ENCODE assay signal across 1 cellular context in the genomic region with DNA sequence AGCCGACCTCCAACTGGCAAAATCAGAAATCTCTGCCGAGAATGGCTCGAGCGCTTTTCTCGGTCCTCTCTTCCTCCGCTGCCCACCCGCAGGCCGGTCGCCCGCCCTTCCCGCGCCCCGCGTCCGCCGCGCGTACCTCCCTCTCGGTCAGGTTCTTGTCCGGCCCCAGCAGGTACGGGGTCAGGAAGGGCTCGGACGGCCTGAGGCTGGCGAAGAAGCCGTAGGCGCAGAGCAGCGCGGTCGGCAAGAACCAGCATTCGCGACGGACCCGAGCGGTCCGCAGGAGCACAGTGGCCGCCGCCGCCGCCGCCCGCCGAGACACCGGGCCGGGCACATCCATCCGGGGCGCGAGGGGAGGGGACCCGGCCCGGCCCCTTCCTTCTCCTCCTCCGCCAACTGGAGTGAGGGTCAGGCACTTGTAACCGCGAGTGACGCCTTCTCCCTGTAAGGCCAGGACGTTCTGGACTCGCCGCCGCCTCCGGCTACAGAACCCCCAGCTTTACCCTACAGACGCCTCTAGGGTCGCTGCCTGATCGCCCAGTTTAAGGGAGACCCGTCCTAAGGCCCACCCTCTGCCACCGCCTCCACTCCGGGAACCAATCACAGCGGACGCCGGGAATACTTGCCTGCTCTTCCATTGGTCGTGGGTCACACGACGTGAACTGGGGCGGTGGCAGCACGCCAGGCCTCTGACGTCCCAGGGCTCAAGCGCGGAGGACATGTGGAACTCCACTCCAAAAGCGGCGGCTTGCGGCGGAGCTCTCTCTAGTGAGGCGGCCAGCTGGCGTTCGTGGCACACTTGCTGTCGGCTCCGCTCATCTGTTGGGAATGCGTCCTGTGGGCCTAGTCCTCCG.
TF ChIP-seq lines count a peak whose summit lies in the region.

A gene with protein sequence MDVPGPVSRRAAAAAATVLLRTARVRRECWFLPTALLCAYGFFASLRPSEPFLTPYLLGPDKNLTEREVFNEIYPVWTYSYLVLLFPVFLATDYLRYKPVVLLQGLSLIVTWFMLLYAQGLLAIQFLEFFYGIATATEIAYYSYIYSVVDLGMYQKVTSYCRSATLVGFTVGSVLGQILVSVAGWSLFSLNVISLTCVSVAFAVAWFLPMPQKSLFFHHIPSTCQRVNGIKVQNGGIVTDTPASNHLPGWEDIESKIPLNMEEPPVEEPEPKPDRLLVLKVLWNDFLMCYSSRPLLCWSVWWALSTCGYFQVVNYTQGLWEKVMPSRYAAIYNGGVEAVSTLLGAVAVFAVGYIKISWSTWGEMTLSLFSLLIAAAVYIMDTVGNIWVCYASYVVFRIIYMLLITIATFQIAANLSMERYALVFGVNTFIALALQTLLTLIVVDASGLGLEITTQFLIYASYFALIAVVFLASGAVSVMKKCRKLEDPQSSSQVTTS (minus strand): TSS at position 518 of the 854 bp plus-strand sequence. CDS start 178 bp downstream, at position 340.

TF ChIP-seq in HEK293, 187 proteins besides CTCF, POLR2A, EP300 and RAD21 (continued from another document and continues in another):
- no peak for TF ChIP-seq ZNF473 (tag by site-specific recombination; IDR thresholded peaks at IDR 0.05)
- 0 out of 2 replicates have a peak, but pooled peaks have one; percentile 45 for TF ChIP-seq MYNN (tag by site-specific recombination; IDR thresholded peaks at IDR 0.05; ENCODE audit: borderline replicate concordance)
- no peak for TF ChIP-seq PRDM1 (tag by site-specific recombination; IDR thresholded peaks at IDR 0.05)
- TF ChIP-seq, protein P1, sequence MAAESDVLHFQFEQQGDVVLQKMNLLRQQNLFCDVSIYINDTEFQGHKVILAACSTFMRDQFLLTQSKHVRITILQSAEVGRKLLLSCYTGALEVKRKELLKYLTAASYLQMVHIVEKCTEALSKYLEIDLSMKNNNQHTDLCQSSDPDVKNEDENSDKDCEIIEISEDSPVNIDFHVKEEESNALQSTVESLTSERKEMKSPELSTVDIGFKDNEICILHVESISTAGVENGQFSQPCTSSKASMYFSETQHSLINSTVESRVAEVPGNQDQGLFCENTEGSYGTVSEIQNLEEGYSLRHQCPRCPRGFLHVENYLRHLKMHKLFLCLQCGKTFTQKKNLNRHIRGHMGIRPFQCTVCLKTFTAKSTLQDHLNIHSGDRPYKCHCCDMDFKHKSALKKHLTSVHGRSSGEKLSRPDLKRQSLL (tag by site-specific recombination; IDR thresholded peaks at IDR 0.05), result peak; percentile 94
- TF ChIP-seq ZNF341 (tag by site-specific recombination; IDR thresholded peaks at IDR 0.05; ENCODE audit: low read depth), result peak; percentile 89; the same call in 1 of the 2 replicates
- TF ChIP-seq SP7 (tag by site-specific recombination; IDR thresholded peaks at IDR 0.05), result peak; percentile 68
- no peak for TF ChIP-seq KLF1 (tag by site-specific recombination; IDR thresholded peaks at IDR 0.05)
- TF ChIP-seq ZNF843 (tag by site-specific recombination; IDR thresholded peaks at IDR 0.05), result 0 out of 2 replicates have a peak, but pooled peaks have one; percentile 3
- TF ChIP-seq ZNF560 (tag by site-specific recombination; IDR thresholded peaks at IDR 0.05; ENCODE audit: borderline replicate concordance), result no peak
- peak; percentile 12 for TF ChIP-seq ZNF10 (tag by site-specific recombination; IDR thresholded peaks at IDR 0.05)
- TF ChIP-seq ZNF629 (tag by site-specific recombination; IDR thresholded peaks at IDR 0.05), result peak; percentile 95
- peak; percentile 66; the same call in 1 of the 2 replicates for TF ChIP-seq ZXDB (tag by site-specific recombination; IDR thresholded peaks at IDR 0.05)
- peak; percentile 76 for TF ChIP-seq ZFP69B (tag by site-specific recombination; IDR thresholded peaks at IDR 0.05)
- TF ChIP-seq ZNF311 (tag by site-specific recombination; IDR thresholded peaks at IDR 0.05; ENCODE audit: borderline replicate concordance), result no peak
- TF ChIP-seq ZNF155 (tag by site-specific recombination; IDR thresholded peaks at IDR 0.05), result no peak
- TF ChIP-seq HOXC10 (CRISPR knock-in tag; IDR thresholded peaks at IDR 0.05), result no peak
- TF ChIP-seq, protein P2, sequence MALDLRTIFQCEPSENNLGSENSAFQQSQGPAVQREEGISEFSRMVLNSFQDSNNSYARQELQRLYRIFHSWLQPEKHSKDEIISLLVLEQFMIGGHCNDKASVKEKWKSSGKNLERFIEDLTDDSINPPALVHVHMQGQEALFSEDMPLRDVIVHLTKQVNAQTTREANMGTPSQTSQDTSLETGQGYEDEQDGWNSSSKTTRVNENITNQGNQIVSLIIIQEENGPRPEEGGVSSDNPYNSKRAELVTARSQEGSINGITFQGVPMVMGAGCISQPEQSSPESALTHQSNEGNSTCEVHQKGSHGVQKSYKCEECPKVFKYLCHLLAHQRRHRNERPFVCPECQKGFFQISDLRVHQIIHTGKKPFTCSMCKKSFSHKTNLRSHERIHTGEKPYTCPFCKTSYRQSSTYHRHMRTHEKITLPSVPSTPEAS (tag by site-specific recombination; IDR thresholded peaks at IDR 0.05), result no peak
- no peak for TF ChIP-seq ZBTB7A (tag by site-specific recombination; IDR thresholded peaks at IDR 0.05; ENCODE audit: low read depth)
- TF ChIP-seq WT1 (tag by site-specific recombination; IDR thresholded peaks at IDR 0.05), result peak; percentile 32; the same call in 1 of the 2 replicates
- no peak for TF ChIP-seq ZNF366 (tag by site-specific recombination; conservative IDR thresholded peaks at IDR 0.05)
- peak; percentile 95 for TF ChIP-seq SP2 (tag by site-specific recombination; IDR thresholded peaks at IDR 0.05)
- peak; percentile 94 for TF ChIP-seq ZNF596 (tag by site-specific recombination; IDR thresholded peaks at IDR 0.05)
- TF ChIP-seq, protein P3, sequence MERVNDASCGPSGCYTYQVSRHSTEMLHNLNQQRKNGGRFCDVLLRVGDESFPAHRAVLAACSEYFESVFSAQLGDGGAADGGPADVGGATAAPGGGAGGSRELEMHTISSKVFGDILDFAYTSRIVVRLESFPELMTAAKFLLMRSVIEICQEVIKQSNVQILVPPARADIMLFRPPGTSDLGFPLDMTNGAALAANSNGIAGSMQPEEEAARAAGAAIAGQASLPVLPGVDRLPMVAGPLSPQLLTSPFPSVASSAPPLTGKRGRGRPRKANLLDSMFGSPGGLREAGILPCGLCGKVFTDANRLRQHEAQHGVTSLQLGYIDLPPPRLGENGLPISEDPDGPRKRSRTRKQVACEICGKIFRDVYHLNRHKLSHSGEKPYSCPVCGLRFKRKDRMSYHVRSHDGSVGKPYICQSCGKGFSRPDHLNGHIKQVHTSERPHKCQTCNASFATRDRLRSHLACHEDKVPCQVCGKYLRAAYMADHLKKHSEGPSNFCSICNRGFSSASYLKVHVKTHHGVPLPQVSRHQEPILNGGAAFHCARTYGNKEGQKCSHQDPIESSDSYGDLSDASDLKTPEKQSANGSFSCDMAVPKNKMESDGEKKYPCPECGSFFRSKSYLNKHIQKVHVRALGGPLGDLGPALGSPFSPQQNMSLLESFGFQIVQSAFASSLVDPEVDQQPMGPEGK (tag by site-specific recombination; IDR thresholded peaks at IDR 0.05), result peak; percentile 69
- peak; percentile 58 for TF ChIP-seq SP3 (tag by site-specific recombination; IDR thresholded peaks at IDR 0.05)
- TF ChIP-seq ZBTB8A (tag by site-specific recombination; IDR thresholded peaks at IDR 0.05), result peak; percentile 91
- TF ChIP-seq ZNF585B (tag by site-specific recombination; IDR thresholded peaks at IDR 0.05), result no peak
- peak; percentile 79; the same call in 1 of the 2 replicates for TF ChIP-seq ZNF335 (tag by site-specific recombination; conservative IDR thresholded peaks at IDR 0.05)
- TF ChIP-seq ZNF658 (tag by site-specific recombination; IDR thresholded peaks at IDR 0.05), result no peak
- no peak for TF ChIP-seq ZNF777 (tag by site-specific recombination; IDR thresholded peaks at IDR 0.05; ENCODE audit: borderline replicate concordance)
- TF ChIP-seq GLIS2 (tag by site-specific recombination; IDR thresholded peaks at IDR 0.05), result peak; percentile 37; the same call in 1 of the 2 replicates
- TF ChIP-seq YY1 (tag by site-specific recombination; IDR thresholded peaks at IDR 0.05), result peak; percentile 44; the same call in 1 of the 2 replicates
- TF ChIP-seq IKZF3 (tag by site-specific recombination; IDR thresholded peaks at IDR 0.05), result no peak
- TF ChIP-seq EGR2 (tag by site-specific recombination; IDR thresholded peaks at IDR 0.05; ENCODE audit: low read depth), result peak; percentile 69
- TF ChIP-seq HOXD13 (CRISPR knock-in tag; IDR thresholded peaks at IDR 0.05; ENCODE audit: borderline replicate concordance), result no peak
- TF ChIP-seq ZIC2 (tag by site-specific recombination; IDR thresholded peaks at IDR 0.05), result peak; percentile 43
- peak; percentile 93; the same call in 1 of the 2 replicates for TF ChIP-seq ZNF501 (tag by site-specific recombination; IDR thresholded peaks at IDR 0.05)
- TF ChIP-seq ZNF660 (tag by site-specific recombination; IDR thresholded peaks at IDR 0.05), result peak; percentile 64; the same call in 1 of the 2 replicates
- TF ChIP-seq, protein P4, sequence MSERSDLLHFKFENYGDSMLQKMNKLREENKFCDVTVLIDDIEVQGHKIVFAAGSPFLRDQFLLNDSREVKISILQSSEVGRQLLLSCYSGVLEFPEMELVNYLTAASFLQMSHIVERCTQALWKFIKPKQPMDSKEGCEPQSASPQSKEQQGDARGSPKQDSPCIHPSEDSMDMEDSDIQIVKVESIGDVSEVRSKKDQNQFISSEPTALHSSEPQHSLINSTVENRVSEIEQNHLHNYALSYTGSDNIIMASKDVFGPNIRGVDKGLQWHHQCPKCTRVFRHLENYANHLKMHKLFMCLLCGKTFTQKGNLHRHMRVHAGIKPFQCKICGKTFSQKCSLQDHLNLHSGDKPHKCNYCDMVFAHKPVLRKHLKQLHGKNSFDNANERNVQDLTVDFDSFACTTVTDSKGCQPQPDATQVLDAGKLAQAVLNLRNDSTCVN (tag by site-specific recombination; optimal IDR thresholded peaks at IDR 0.05), result peak; percentile 84
- TF ChIP-seq ZNF707 (tag by site-specific recombination; IDR thresholded peaks at IDR 0.05), result no peak
- peak; percentile 36 for TF ChIP-seq ZSCAN30 (tag by site-specific recombination; IDR thresholded peaks at IDR 0.05)
- peak; percentile 85 for TF ChIP-seq ZBTB21 (tag by site-specific recombination; IDR thresholded peaks at IDR 0.05)
- no peak for TF ChIP-seq ZNF24 (tag by site-specific recombination; IDR thresholded peaks at IDR 0.05)
- no peak for TF ChIP-seq BCL11A (tag by site-specific recombination; IDR thresholded peaks at IDR 0.05; ENCODE audit: low read depth)
- TF ChIP-seq ZNF133 (tag by site-specific recombination; IDR thresholded peaks at IDR 0.05), result no peak
- peak; percentile 35; the same call in 1 of the 2 replicates for TF ChIP-seq ZNF394 (tag by site-specific recombination; IDR thresholded peaks at IDR 0.05; ENCODE audit: borderline replicate concordance)
- TF ChIP-seq TRIM28 (IDR thresholded peaks at IDR 0.05; ENCODE audit: borderline replicate concordance, low read length), result peak; percentile 94
- TF ChIP-seq, protein P5, sequence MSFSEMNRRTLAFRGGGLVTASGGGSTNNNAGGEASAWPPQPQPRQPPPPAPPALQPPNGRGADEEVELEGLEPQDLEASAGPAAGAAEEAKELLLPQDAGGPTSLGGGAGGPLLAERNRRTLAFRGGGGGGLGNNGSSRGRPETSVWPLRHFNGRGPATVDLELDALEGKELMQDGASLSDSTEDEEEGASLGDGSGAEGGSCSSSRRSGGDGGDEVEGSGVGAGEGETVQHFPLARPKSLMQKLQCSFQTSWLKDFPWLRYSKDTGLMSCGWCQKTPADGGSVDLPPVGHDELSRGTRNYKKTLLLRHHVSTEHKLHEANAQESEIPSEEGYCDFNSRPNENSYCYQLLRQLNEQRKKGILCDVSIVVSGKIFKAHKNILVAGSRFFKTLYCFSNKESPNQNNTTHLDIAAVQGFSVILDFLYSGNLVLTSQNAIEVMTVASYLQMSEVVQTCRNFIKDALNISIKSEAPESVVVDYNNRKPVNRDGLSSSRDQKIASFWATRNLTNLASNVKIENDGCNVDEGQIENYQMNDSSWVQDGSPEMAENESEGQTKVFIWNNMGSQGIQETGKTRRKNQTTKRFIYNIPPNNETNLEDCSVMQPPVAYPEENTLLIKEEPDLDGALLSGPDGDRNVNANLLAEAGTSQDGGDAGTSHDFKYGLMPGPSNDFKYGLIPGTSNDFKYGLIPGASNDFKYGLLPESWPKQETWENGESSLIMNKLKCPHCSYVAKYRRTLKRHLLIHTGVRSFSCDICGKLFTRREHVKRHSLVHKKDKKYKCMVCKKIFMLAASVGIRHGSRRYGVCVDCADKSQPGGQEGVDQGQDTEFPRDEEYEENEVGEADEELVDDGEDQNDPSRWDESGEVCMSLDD (tag by site-specific recombination; IDR thresholded peaks at IDR 0.05), result peak; percentile 72; the same call in 1 of the 2 replicates
- TF ChIP-seq ZNF114 (tag by site-specific recombination; IDR thresholded peaks at IDR 0.05), result no peak
- TF ChIP-seq ZNF274 (IDR thresholded peaks at IDR 0.05; ENCODE audit: low read length), result no peak
- no peak for TF ChIP-seq ZNF274 (tag by site-specific recombination; IDR thresholded peaks at IDR 0.05; ENCODE audit: borderline replicate concordance)
- TF ChIP-seq, protein P6, sequence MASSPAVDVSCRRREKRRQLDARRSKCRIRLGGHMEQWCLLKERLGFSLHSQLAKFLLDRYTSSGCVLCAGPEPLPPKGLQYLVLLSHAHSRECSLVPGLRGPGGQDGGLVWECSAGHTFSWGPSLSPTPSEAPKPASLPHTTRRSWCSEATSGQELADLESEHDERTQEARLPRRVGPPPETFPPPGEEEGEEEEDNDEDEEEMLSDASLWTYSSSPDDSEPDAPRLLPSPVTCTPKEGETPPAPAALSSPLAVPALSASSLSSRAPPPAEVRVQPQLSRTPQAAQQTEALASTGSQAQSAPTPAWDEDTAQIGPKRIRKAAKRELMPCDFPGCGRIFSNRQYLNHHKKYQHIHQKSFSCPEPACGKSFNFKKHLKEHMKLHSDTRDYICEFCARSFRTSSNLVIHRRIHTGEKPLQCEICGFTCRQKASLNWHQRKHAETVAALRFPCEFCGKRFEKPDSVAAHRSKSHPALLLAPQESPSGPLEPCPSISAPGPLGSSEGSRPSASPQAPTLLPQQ (tag by site-specific recombination; IDR thresholded peaks at IDR 0.05), result peak; percentile 93
- TF ChIP-seq MEIS1 (CRISPR knock-in tag; IDR thresholded peaks at IDR 0.05; ENCODE audit: borderline replicate concordance), result 0 out of 2 replicates have a peak, but pooled peaks have one; percentile 25
- TF ChIP-seq SCRT1 (tag by site-specific recombination; IDR thresholded peaks at IDR 0.05; ENCODE audit: borderline replicate concordance), result 0 out of 2 replicates have a peak, but pooled peaks have one; percentile 31
- TF ChIP-seq, protein P7, sequence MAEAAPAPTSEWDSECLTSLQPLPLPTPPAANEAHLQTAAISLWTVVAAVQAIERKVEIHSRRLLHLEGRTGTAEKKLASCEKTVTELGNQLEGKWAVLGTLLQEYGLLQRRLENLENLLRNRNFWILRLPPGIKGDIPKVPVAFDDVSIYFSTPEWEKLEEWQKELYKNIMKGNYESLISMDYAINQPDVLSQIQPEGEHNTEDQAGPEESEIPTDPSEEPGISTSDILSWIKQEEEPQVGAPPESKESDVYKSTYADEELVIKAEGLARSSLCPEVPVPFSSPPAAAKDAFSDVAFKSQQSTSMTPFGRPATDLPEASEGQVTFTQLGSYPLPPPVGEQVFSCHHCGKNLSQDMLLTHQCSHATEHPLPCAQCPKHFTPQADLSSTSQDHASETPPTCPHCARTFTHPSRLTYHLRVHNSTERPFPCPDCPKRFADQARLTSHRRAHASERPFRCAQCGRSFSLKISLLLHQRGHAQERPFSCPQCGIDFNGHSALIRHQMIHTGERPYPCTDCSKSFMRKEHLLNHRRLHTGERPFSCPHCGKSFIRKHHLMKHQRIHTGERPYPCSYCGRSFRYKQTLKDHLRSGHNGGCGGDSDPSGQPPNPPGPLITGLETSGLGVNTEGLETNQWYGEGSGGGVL (tag by site-specific recombination; IDR thresholded peaks at IDR 0.05), result peak; percentile 61
- TF ChIP-seq ZNF600 (tag by site-specific recombination; IDR thresholded peaks at IDR 0.05), result peak; percentile 96
